ENCODE assay signal across 8 cellular contexts in the genomic region with DNA sequence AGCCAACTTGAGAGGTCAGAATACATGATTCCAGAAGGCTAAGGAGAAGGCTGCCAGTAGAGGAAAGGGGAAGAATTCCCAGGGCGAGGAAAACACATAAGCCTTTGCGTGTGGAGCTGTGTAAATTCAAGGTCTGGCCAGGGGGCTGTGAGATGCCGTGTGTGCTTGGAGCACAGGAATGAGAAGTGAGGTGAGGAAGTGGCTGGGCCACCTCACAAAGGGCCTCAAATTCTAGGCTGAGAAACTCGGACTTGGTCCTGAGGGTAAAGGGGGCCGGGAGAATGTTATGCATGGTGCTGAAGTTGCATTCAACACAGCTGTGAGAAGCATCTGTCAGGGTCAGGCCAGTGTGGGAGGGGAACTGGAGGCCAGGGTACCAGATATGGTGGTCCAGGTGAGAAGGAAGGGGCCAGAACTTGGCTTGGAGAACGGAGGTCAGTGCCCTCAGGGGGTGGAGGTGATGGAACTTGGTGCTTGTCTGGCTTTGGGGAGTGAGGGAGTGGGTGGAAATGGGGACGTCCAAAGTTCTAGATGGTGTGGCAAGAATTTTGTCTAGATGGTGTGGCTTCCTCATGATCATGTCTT. TPM values are rescaled to one million over a fixed set of nuclear protein-coding genes. Genes with fewer than 3 reads are reported as not detected.
DNase-seq lines count a peak whose midpoint lies in the region; ATAC-seq and TF ChIP-seq lines count a peak whose summit lies in the region.

No MANE protein-coding gene starts in this region.

- peak overlapping the region; percentile 96 for H3K4me3 Mint-ChIP-seq in neural crest cell

- peaks cover 49% of the 10 kb centered on the region for H3K4me1 Mint-ChIP-seq in neural crest cell

- DNase-seq in NT2/D1 (ENCODE audit: low read depth, low spot score) = no peak
- DNase-seq in neural crest cell (ENCODE audit: low read depth, low spot score) = no peak
- no peak for DNase-seq in NCI-H748 (lab: John Stamatoyannopoulos, UW; ENCODE audit: unreplicated experiment)
- no peak for DNase-seq in SK-N-DZ (ENCODE audit: low spot score)

- peaks cover 2% of the 10 kb centered on the region for H3K27me3 Mint-ChIP-seq in neural crest cell (ENCODE audit: low read depth)

- peak overlapping the region; percentile 97 for H3K9ac ChIP-seq in BLaER1
- H3K9ac ChIP-seq in NT2/D1 (ENCODE audit: insufficient read length, low read depth) = peak overlapping the region; percentile 94
- peak overlapping the region; percentile 100 for H3K9ac ChIP-seq in endocrine pancreas (ENCODE audit: control insufficient read depth, insufficient read depth, low read length)

- peak overlapping the region; percentile 96 for H3K27ac ChIP-seq in BLaER1

- peaks cover 7% of the 10 kb centered on the region for H3K36me3 ChIP-seq in BLaER1
- peaks cover 19% of the 10 kb centered on the region for H3K36me3 ChIP-seq in NT2/D1 (ENCODE audit: insufficient read depth, insufficient read length, low read length)
- H3K36me3 ChIP-seq in endocrine pancreas (ENCODE audit: control insufficient read depth, insufficient read depth, low read length) = no peaks in the 10 kb centered on the region

- H3K4me1 ChIP-seq in BLaER1 (peaks cover 81% of the 10 kb centered on the region), NT2/D1 (ENCODE audit: insufficient read depth, insufficient read length) (peaks cover 12% of the 10 kb centered on the region), endocrine pancreas (ENCODE audit: control insufficient read depth, insufficient read depth, low read length) (peaks cover 6% of the 10 kb centered on the region)

- peak overlapping the region; percentile 100 for H3K27ac Mint-ChIP-seq in neural crest cell (ENCODE audit: unreplicated experiment)

- H3K9me3 ChIP-seq in BLaER1 = no peaks in the 10 kb centered on the region
- no peaks in the 10 kb centered on the region for H3K9me3 ChIP-seq in NT2/D1 (ENCODE audit: insufficient read depth, low read length)
- H3K9me3 ChIP-seq in endocrine pancreas (ENCODE audit: control insufficient read depth, low read length) = no peaks in the 10 kb centered on the region

- peaks cover 2% of the 10 kb centered on the region for H3K9me3 Mint-ChIP-seq in neural crest cell

- ATAC-seq in HG02571 (IDR thresholded peaks at IDR 0.05; ENCODE audit: unreplicated experiment) = no peak
- ATAC-seq in GM19035 (IDR thresholded peaks at IDR 0.05; ENCODE audit: unreplicated experiment) = no peak

- H3K27me3 ChIP-seq in BLaER1 = no peaks in the 10 kb centered on the region; the same call in 1 of the 2 replicates
- H3K27me3 ChIP-seq in NT2/D1 (ENCODE audit: insufficient read depth, insufficient read length) = no peaks in the 10 kb centered on the region
- H3K27me3 ChIP-seq in endocrine pancreas (ENCODE audit: control insufficient read depth, insufficient read depth, low read length) = no peaks in the 10 kb centered on the region

- H3K4me3 ChIP-seq in BLaER1 = peak overlapping the region; percentile 89
- peak overlapping the region; percentile 93 for H3K4me3 ChIP-seq in NT2/D1 (ENCODE audit: insufficient read length, low read depth)
- H3K4me3 ChIP-seq in endocrine pancreas (ENCODE audit: control insufficient read depth, insufficient read depth, low read length) = peak overlapping the region; percentile 89

- no peak for TF ChIP-seq CTCF in neural crest cell (conservative IDR thresholded peaks at IDR 0.05)

- peaks cover 10% of the 10 kb centered on the region for H3K36me3 Mint-ChIP-seq in neural crest cell (ENCODE audit: low read depth)

- H3K4me2 ChIP-seq in BLaER1 = peak overlapping the region; percentile 97

- H4K20me1 ChIP-seq in BLaER1 = no peaks in the 10 kb centered on the region

RNA-seq across cellular contexts. Expression of a gene that starts 4.9 kb away (rescaled TPM):
- 39.1 and 41.8 TPM in 2 replicates for total RNA-seq in neural crest cell
- 6.5 and 12.3 TPM in 2 replicates for polyA plus RNA-seq in SK-N-DZ (2014; cell fraction: cytosol; rRNA removed)
- polyA plus RNA-seq in SK-N-DZ (2014; cell fraction: nucleus; rRNA removed) = 12.4 and 15.1 TPM in 2 replicates

RNA-seq across cellular contexts. Expression of a gene that starts 7.5 kb away (rescaled TPM):
- 40.8 and 41.9 TPM in 2 replicates for total RNA-seq in neural crest cell
- 12.8 and 16.3 TPM in 2 replicates for polyA plus RNA-seq in SK-N-DZ (2014; cell fraction: cytosol; rRNA removed)
- 13.8 and 14.5 TPM in 2 replicates for polyA plus RNA-seq in SK-N-DZ (2014; cell fraction: nucleus; rRNA removed)

RNA-seq across cellular contexts. Expression of a gene that starts 11.6 kb away (rescaled TPM):
- total RNA-seq in neural crest cell = 11.0 and 12.4 TPM in 2 replicates
- polyA plus RNA-seq in SK-N-DZ (2014; cell fraction: cytosol; rRNA removed) = 1.7 and 2.9 TPM in 2 replicates
- 1.5 and 1.7 TPM in 2 replicates for polyA plus RNA-seq in SK-N-DZ (2014; cell fraction: nucleus; rRNA removed)

RNA-seq across cellular contexts. Expression of a gene that starts 12.1 kb away (rescaled TPM):
- total RNA-seq in neural crest cell = 18.7 and 18.9 TPM in 2 replicates
- polyA plus RNA-seq in SK-N-DZ (2014; cell fraction: cytosol; rRNA removed) = 12.5 and 14.6 TPM in 2 replicates
- polyA plus RNA-seq in SK-N-DZ (2014; cell fraction: nucleus; rRNA removed) = 18.2 and 20.0 TPM in 2 replicates

RNA-seq across cellular contexts. Expression of a gene that starts 18.9 kb away (rescaled TPM):
- 342 and 365 TPM in 2 replicates for total RNA-seq in neural crest cell
- 120 and 160 TPM in 2 replicates for polyA plus RNA-seq in SK-N-DZ (2014; cell fraction: cytosol; rRNA removed)
- polyA plus RNA-seq in SK-N-DZ (2014; cell fraction: nucleus; rRNA removed) = 129 and 133 TPM in 2 replicates
